ENCODE assay signal across 11 cellular contexts in the genomic region with DNA sequence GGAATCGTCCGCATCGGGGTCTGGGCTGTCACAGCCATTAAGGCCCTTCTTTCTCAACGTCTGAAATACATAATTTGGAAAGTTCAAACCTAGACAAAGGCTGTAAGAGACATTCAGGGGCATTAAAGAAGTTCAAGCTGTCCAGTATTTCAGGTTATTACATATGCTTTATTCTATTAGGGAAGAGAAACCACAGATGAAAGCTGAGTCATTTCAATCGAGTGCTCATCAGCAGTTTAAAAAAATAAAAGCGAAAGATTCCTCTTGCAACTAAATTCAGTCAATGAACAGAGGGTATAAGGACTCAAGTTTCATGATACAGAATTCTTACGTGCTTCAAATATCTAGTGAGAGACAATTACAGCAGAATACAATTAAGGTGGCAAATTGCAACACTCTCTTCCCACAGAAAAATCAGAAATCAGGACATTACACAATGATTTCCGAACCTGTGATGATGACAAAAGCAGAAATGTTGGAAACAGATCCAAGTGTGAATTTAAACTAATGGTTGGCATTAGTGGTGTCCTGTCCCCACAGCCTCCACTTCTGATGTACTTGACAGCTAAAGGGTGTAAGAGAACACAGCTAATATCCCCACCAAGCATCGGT.
DNase-seq lines count a peak whose midpoint lies in the region; ATAC-seq lines count a peak whose summit lies in the region.
"Had no signal": no experiment of that assay in that cellular context is flagged by ENCODE, and none has a peak within 500 bp of the region (broad histone marks: within the 10 kb centered on the region; RNA-seq: fewer than 3 reads in every experiment).

No MANE protein-coding gene starts in this region.

- H3K4me1 Mint-ChIP-seq in dendritic cell treated with granulocyte-macrophage colony-stimulating factor and Interleukin-4, amounts not matched to agents 40 ng/mL and 50 ng/mL, for 4 days (ENCODE audit: low read depth) = peaks cover 21% of the 10 kb centered on the region
- no peaks in the 10 kb centered on the region for H3K4me1 Mint-ChIP-seq in activated CD4-positive, alpha-beta T cell treated with anti-CD3 and anti-CD28 coated beads, Interleukin-2, amount 10 ng/mL, durations not matched to agents 7 days and 5 days

- H3K27ac ChIP-seq in skeletal muscle tissue (ENCODE audit: low read depth, low read length) = peak overlapping the region; percentile 38

- intact Hi-C loops in dendritic cell treated with granulocyte-macrophage colony-stimulating factor and Interleukin-4, amounts not matched to agents 40 ng/mL and 50 ng/mL, for 4 days (cut with micrococcal nuclease) = loop anchor here (10.0 kb wide), 2 partner anchors 63 to 123 kb away; partner anchors contain the start of gene MEF2C

- peak overlapping the region; percentile 66 for H3K4me3 Mint-ChIP-seq in dendritic cell treated with granulocyte-macrophage colony-stimulating factor and Interleukin-4, amounts not matched to agents 40 ng/mL and 50 ng/mL, for 4 days
- H3K4me3 Mint-ChIP-seq in activated CD4-positive, alpha-beta T cell treated with anti-CD3 and anti-CD28 coated beads, Interleukin-2, amount 10 ng/mL, durations not matched to agents 7 days and 5 days = no peak overlapping the region
- H3K4me3 Mint-ChIP-seq: T-helper 1 cell treated with Interleukin-12 subunit alpha and Interleukin-12 subunit beta and Interleukin-4 antibody, amounts not matched to agents 30 μg/mL and 1 μg/mL, for 36 hours had no signal

- CTCF ChIA-PET in activated CD4-positive, alpha-beta T cell treated with anti-CD3 and anti-CD28 coated beads, Interleukin-2, amount 10 ng/mL, durations not matched to agents 7 days and 5 days (lab: Charles Lee) = no interaction called here

- no peaks in the 10 kb centered on the region for H3K27me3 Mint-ChIP-seq in dendritic cell treated with granulocyte-macrophage colony-stimulating factor and Interleukin-4, amounts not matched to agents 40 ng/mL and 50 ng/mL, for 4 days
- peaks cover 12% of the 10 kb centered on the region for H3K27me3 Mint-ChIP-seq in activated CD4-positive, alpha-beta T cell treated with anti-CD3 and anti-CD28 coated beads, Interleukin-2, amount 10 ng/mL, durations not matched to agents 7 days and 5 days

- peak overlapping the region; percentile 87 for H3K27ac Mint-ChIP-seq in dendritic cell treated with granulocyte-macrophage colony-stimulating factor and Interleukin-4, amounts not matched to agents 40 ng/mL and 50 ng/mL, for 4 days
- no peak overlapping the region for H3K27ac Mint-ChIP-seq in activated CD4-positive, alpha-beta T cell treated with anti-CD3 and anti-CD28 coated beads, Interleukin-2, amount 10 ng/mL, durations not matched to agents 7 days and 5 days
- H3K27ac Mint-ChIP-seq: T-helper 1 cell treated with Interleukin-12 subunit alpha and Interleukin-12 subunit beta and Interleukin-4 antibody, amounts not matched to agents 30 μg/mL and 1 μg/mL, for 36 hours had no signal

- POLR2A ChIA-PET in activated CD4-positive, alpha-beta T cell treated with anti-CD3 and anti-CD28 coated beads, Interleukin-2, amount 10 ng/mL, durations not matched to agents 7 days and 5 days (lab: Charles Lee) = no interaction called here

- H3K9me3 Mint-ChIP-seq in dendritic cell treated with granulocyte-macrophage colony-stimulating factor and Interleukin-4, amounts not matched to agents 40 ng/mL and 50 ng/mL, for 4 days = no peaks in the 10 kb centered on the region
- H3K9me3 Mint-ChIP-seq in activated CD4-positive, alpha-beta T cell treated with anti-CD3 and anti-CD28 coated beads, Interleukin-2, amount 10 ng/mL, durations not matched to agents 7 days and 5 days = no peaks in the 10 kb centered on the region
- H3K9me3 Mint-ChIP-seq: T-helper 1 cell treated with Interleukin-12 subunit alpha and Interleukin-12 subunit beta and Interleukin-4 antibody, amounts not matched to agents 30 μg/mL and 1 μg/mL, for 36 hours had no signal

- peaks cover 0 to 7% (median 0%) of the 10 kb centered on the region in 3 donors for H3K4me1 ChIP-seq in skeletal muscle tissue (ENCODE audit: control insufficient read depth in 3 of 3, insufficient read depth in 3 of 3, low read length in 3 of 3)

- no peaks in the 10 kb centered on the region for H3K9me3 ChIP-seq in skeletal muscle tissue (ENCODE audit: control insufficient read depth in 3 of 3, low read length in 3 of 3)

- ATAC-seq in GM18909 (IDR thresholded peaks at IDR 0.05; ENCODE audit: poor library complexity, unreplicated experiment) = peak; percentile 46
- ATAC-seq in HG03442 (IDR thresholded peaks at IDR 0.05; ENCODE audit: unreplicated experiment) = peak; percentile 57
- ATAC-seq in HG03354 (IDR thresholded peaks at IDR 0.05; ENCODE audit: poor library complexity, severe bottlenecking, unreplicated experiment) = no peak

- H3K4me3 ChIP-seq in skeletal muscle tissue (ENCODE audit: low read length in 3 of 3) = no peak overlapping the region

- H3K36me3 ChIP-seq in skeletal muscle tissue (ENCODE audit: control insufficient read depth in 3 of 3, insufficient read depth in 3 of 3, low read length in 3 of 3) = peaks cover 18 to 24% (median 18%) of the 10 kb centered on the region in 3 donors

- DNase-seq in activated CD4-positive, alpha-beta T cell treated with anti-CD3 and anti-CD28 coated beads, Interleukin-2, amount 10 ng/mL, durations not matched to agents 7 days and 5 days = no peak
- no peak for DNase-seq in stimulated activated CD4-positive, alpha-beta T cell treated with anti-CD3 and anti-CD28 coated beads, Interleukin-12 subunit alpha, Interleukin-12 subunit beta, amount 100 ng/mL, for 4 hours
- no peak for DNase-seq in HPDE6-E6E7 (ENCODE audit: extremely low spot score)
- DNase-seq: activated T-cell treated with anti-CD3 and anti-CD28 coated beads, Interleukin-2, amount 50 U/mL, for 48 hours; effector CD8-positive, alpha-beta T cell had no signal

- peaks cover 28% of the 10 kb centered on the region for H3K36me3 Mint-ChIP-seq in dendritic cell treated with granulocyte-macrophage colony-stimulating factor and Interleukin-4, amounts not matched to agents 40 ng/mL and 50 ng/mL, for 4 days (ENCODE audit: low read depth)
- no peaks in the 10 kb centered on the region for H3K36me3 Mint-ChIP-seq in activated CD4-positive, alpha-beta T cell treated with anti-CD3 and anti-CD28 coated beads, Interleukin-2, amount 10 ng/mL, durations not matched to agents 7 days and 5 days (ENCODE audit: low read depth)

- no peaks in the 10 kb centered on the region for H3K27me3 ChIP-seq in skeletal muscle tissue (ENCODE audit: control insufficient read depth in 3 of 3, insufficient read depth in 3 of 3, low read length in 3 of 3)

- H3K9ac ChIP-seq in skeletal muscle tissue (ENCODE audit: low read depth in 1 of 3, low read length in 3 of 3) = no peak overlapping the region
